Comparison of ENCODE assay signal across 1 cellular context in genomic region chr3:194100856-194101390, GRCh38.
TF ChIP-seq lines count a peak whose summit lies in the region.

No MANE protein-coding gene starts in this region.

TF ChIP-seq in H1, 55 proteins besides CTCF, POLR2A, EP300 and RAD21:
- TF ChIP-seq SRF (IDR thresholded peaks at IDR 0.05; ENCODE audit: low read depth, low read length), result no peak
- TF ChIP-seq RFX5 (IDR thresholded peaks at IDR 0.05; ENCODE audit: borderline replicate concordance, low read depth, low read length), result no peak
- TF ChIP-seq, protein P1, sequence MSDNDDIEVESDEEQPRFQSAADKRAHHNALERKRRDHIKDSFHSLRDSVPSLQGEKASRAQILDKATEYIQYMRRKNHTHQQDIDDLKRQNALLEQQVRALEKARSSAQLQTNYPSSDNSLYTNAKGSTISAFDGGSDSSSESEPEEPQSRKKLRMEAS (IDR thresholded peaks at IDR 0.05), result no peak
- TF ChIP-seq SAP30 (IDR thresholded peaks at IDR 0.05; ENCODE audit: insufficient read depth, insufficient replicate concordance, low read length), result no peak
- no peak for TF ChIP-seq CHD2 (IDR thresholded peaks at IDR 0.05; ENCODE audit: low read length)
- TF ChIP-seq FOSL1 (IDR thresholded peaks at IDR 0.05; ENCODE audit: insufficient read depth, low read depth, low read length), result no peak
